29 cellular contexts compared by ENCODE assay signal in genomic region chr5:109290231-109290630, GRCh38.
DNase-seq lines count a peak whose midpoint lies in the region; FAIRE-seq and TF ChIP-seq lines count a peak whose summit lies in the region.
"Had no signal": no experiment of that assay in that cellular context is flagged by ENCODE, and none has a peak within 500 bp of the region (broad histone marks: within the 10 kb centered on the region; RNA-seq: fewer than 3 reads in every experiment).

No MANE protein-coding gene starts in this region.

- no peak overlapping the region for H3K14ac ChIP-seq in neuronal stem cell (ENCODE audit: low read length)

- WGBS in neuronal stem cell (ENCODE audit: extremely low coverage in 2 of 2, insufficient read length in 2 of 2, insufficient replicate concordance in 1 of 2), 2 donors: no CpG with 5 or more reads among the region's 2 CpGs

- H3K4me1 ChIP-seq in neuronal stem cell (ENCODE audit: control insufficient read depth in 2 of 2, insufficient read depth in 1 of 2, low read depth in 1 of 2, low read length in 2 of 2): no peaks in the 10 kb centered on the region
- H3K4me1 ChIP-seq: A549; BE2C; BLaER1; BLaER1 treated with 17β-estradiol and CSF1 and Interleukin-3, amounts not matched to agents 10 nM and 100 nM; Caco-2 had no signal

- no peak for TF ChIP-seq POLR2A in H54 (IDR thresholded peaks at IDR 0.05; ENCODE audit: low read depth, low read length)

- H2BK120ac ChIP-seq in neuronal stem cell (ENCODE audit: low read depth, low read length): no peak overlapping the region

- H2BK5ac ChIP-seq in neuronal stem cell (ENCODE audit: low read length): no peak overlapping the region

- no peak overlapping the region for H3K4me3 ChIP-seq in neuronal stem cell (ENCODE audit: low read length in 2 of 2)
- H3K4me3 ChIP-seq: A549; BLaER1; BLaER1 treated with 17β-estradiol and CSF1 and Interleukin-3, amounts not matched to agents 10 nM and 100 nM had no signal

- no peak overlapping the region for H2BK12ac ChIP-seq in neuronal stem cell (ENCODE audit: low read length)

- no peak overlapping the region for H3K4ac ChIP-seq in neuronal stem cell (ENCODE audit: low read length)

- no peak overlapping the region for H3K9ac ChIP-seq in neuronal stem cell (ENCODE audit: low read depth, low read length, poor library complexity)
- H3K9ac ChIP-seq: BLaER1; BLaER1 treated with 17β-estradiol and CSF1 and Interleukin-3, amounts not matched to agents 10 nM and 100 nM had no signal

- no peak overlapping the region for H3K27ac ChIP-seq in neuronal stem cell (replicated peaks; ENCODE audit: low read length)
- H3K27ac ChIP-seq: 22Rv1; A549; BLaER1; BLaER1 treated with 17β-estradiol and CSF1 and Interleukin-3, amounts not matched to agents 10 nM and 100 nM; C4-2B had no signal

- H3K79me1 ChIP-seq in neuronal stem cell (ENCODE audit: low read depth, low read length): no peaks in the 10 kb centered on the region

- no peak for DNase-seq in neuronal stem cell (ENCODE audit: low spot score)
- no peak for DNase-seq in H54 (ENCODE audit: insufficient read length, low spot score)
- DNase-seq: 8988T; ACHN; AML-193; BE2C; C1 segment of cervical spinal cord; Caco-2; Calu3; CD4-positive, alpha-beta memory T cell; CD4-positive, alpha-beta T cell; CD4-positive, CD25-positive, alpha-beta regulatory T cell; CD8-positive, alpha-beta memory T cell; CD8-positive, alpha-beta T cell; COR-L47; DMS 273 treated with DMSO at 0.1 percent for 48 hours; DMS153; DMS53; DMS79; DMS79 treated with DMSO at 0.1 percent for 48 hours; DND-41; EL had no signal

- no peak for FAIRE-seq in H54 (lab: Jason Lieb, UNC)
- FAIRE-seq: A204.1, A549, D721Med had no signal

- no peak overlapping the region for H2AFZ ChIP-seq in neuronal stem cell (ENCODE audit: low read length)

- no peak overlapping the region for H4K8ac ChIP-seq in neuronal stem cell (ENCODE audit: low read depth, low read length)

- peak overlapping the region; percentile 78 for H3K18ac ChIP-seq in neuronal stem cell (ENCODE audit: low read length)

- H3K27me3 ChIP-seq in neuronal stem cell (ENCODE audit: control insufficient read depth in 3 of 3, insufficient read depth in 3 of 3, low read depth in 1 of 3, low read length in 3 of 3): no peaks in the 10 kb centered on the region
- H3K27me3 ChIP-seq: BE2C; BLaER1; BLaER1 treated with 17β-estradiol and CSF1 and Interleukin-3, amounts not matched to agents 10 nM and 100 nM had no signal

- no peak overlapping the region for H3K23ac ChIP-seq in neuronal stem cell (ENCODE audit: low read depth, low read length, poor library complexity)

- H2AK5ac ChIP-seq in neuronal stem cell (ENCODE audit: low read depth, low read length): no peak overlapping the region

- H2BK15ac ChIP-seq in neuronal stem cell (ENCODE audit: low read length): no peak overlapping the region

- H4K91ac ChIP-seq in neuronal stem cell (ENCODE audit: low read depth, low read length, poor library complexity): no peak overlapping the region

- no peak overlapping the region for H3K4me2 ChIP-seq in neuronal stem cell (ENCODE audit: insufficient read depth, low read length, poor library complexity, severe bottlenecking)
- H3K4me2 ChIP-seq: A549; BLaER1; BLaER1 treated with 17β-estradiol and CSF1 and Interleukin-3, amounts not matched to agents 10 nM and 100 nM had no signal

- no peaks in the 10 kb centered on the region for H3K36me3 ChIP-seq in neuronal stem cell (replicated peaks in 1 of 2; ENCODE audit: control insufficient read depth in 2 of 2, insufficient read depth in 2 of 2, low read length in 2 of 2)
- H3K36me3 ChIP-seq: BE2C, BLaER1 had no signal

- H3K9me3 ChIP-seq in neuronal stem cell (replicated peaks in 1 of 2; ENCODE audit: control insufficient read depth in 2 of 2, insufficient read depth in 1 of 2, low read depth in 1 of 2, low read length in 2 of 2): peaks cover 0 to 2% of the 10 kb centered on the region in 2 donors
- H3K9me3 ChIP-seq: A549, BE2C had no signal
